In the genomic region with DNA sequence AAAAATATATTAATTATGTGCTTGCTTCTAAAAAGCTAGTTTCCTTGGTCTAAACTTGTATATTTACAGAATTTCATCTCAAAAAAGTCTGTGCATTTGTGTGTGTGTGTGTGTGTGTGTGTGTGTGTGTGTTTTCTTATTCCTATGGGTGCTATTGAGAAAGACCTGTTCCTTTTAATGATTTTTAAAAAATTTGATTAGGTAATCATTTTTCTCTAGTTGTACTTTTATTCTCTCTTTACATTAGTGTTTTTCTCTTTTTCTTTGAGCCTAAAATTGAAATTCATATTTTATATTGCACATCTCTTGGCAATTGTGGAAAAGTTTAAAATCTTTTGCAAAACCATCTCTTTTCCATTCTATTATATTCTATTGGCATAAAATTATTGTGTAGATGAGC, we compare ENCODE assay signal across 27 cellular contexts.
"Had no signal": no experiment of that assay in that cellular context is flagged by ENCODE, and none has a peak within 500 bp of the region (broad histone marks: within the 10 kb centered on the region; RNA-seq: fewer than 3 reads in every experiment).

No MANE protein-coding gene starts in this region.

- H3K27me3 ChIP-seq: stomach, suprapubic skin, testis, thyroid gland, tibial artery, tibial nerve, transverse colon, upper lobe of left lung, upper lobe of right lung, uterus, vagina had no signal

- FAIRE-seq: urothelium cell line had no signal

- H3K27ac ChIP-seq: stomach, suprapubic skin, testis, thoracic aorta, thyroid gland, tibial artery, tibial nerve, transverse colon, upper lobe of left lung, upper lobe of right lung, uterus, vagina had no signal

- ATAC-seq: stimulated activated effector memory CD8-positive, alpha-beta T cell treated with anti-CD3 and anti-CD28 coated beads, Interleukin-12 subunit alpha, Interleukin-12 subunit beta, amount 100 ng/mL, for 72 hours; stimulated activated memory B cell treated with anti-CD40 and anti-IgM and Interleukin-4, amounts not matched to agents 10 μg/mL and 1 μg/mL and 100 μg/mL, for 72 hours; stimulated activated naive B cell treated with anti-CD40 and anti-IgM and Interleukin-4, amounts not matched to agents 10 μg/mL and 1 μg/mL and 100 μg/mL, for 72 hours; stimulated activated naive CD8-positive, alpha-beta T cell treated with anti-CD3 and anti-CD28 coated beads, Interleukin-15, amount 100 ng/mL, for 72 hours; stimulated activated naive CD8-positive, alpha-beta T cell treated with anti-CD3 and anti-CD28 coated beads, Interleukin-15, Interleukin-2, amounts not matched to agents 100 U/mL and 50 U/mL, for 24 hours; upper lobe of right lung had no signal

- DNase-seq: stimulated activated CD4-positive, alpha-beta T cell treated with anti-CD3 and anti-CD28 coated beads, Interleukin-2, amount 100 ng/mL, for 48 hours; stimulated activated CD4-positive, alpha-beta T cell treated with anti-CD3 and anti-CD28 coated beads, Interleukin-4, amount 100 ng/mL, for 1 hour; stimulated activated CD4-positive, alpha-beta T cell treated with anti-CD3 and anti-CD28 coated beads, Interleukin-4, amount 100 ng/mL, for 24 hours; stimulated activated CD4-positive, alpha-beta T cell treated with anti-CD3 and anti-CD28 coated beads, Interleukin-4, amount 100 ng/mL, for 4 hours; stimulated activated CD8-positive, alpha-beta memory T cell treated with anti-CD3 and anti-CD28 coated beads, Interleukin-4, amount 100 ng/mL, for 48 hours; stimulated activated naive B cell treated with anti-CD40 and anti-IgM and Interleukin-4, amounts not matched to agents 10 μg/mL and 1 μg/mL and 100 μg/mL, for 72 hours; stimulated activated naive CD4-positive, alpha-beta T cell; stimulated activated naive CD4-positive, alpha-beta T cell treated with Interleukin-2 at 50 U/mL for 16 hours; stimulated activated naive CD8-positive, alpha-beta T cell treated with anti-CD3 and anti-CD28 coated beads, Interleukin-15, amount 100 ng/mL, for 72 hours; stimulated activated naive CD8-positive, alpha-beta T cell treated with anti-CD3 and anti-CD28 coated beads, Interleukin-15, Interleukin-2, amounts not matched to agents 100 U/mL and 50 U/mL, for 24 hours; stomach; substantia nigra; testis; thyroid gland; tibial artery; transverse colon; trophoblast cell; upper lobe of left lung; upper lobe of right lung; uterus had no signal

- H3K9me3 ChIP-seq: stomach, testis, thoracic aorta, thyroid gland, transverse colon, upper lobe of left lung, upper lobe of right lung, uterus, vagina had no signal

- H3K4me3 ChIP-seq: stomach, suprapubic skin, testis, thoracic aorta, thyroid gland, tibial artery, tibial nerve, transverse colon, upper lobe of left lung, upper lobe of right lung, uterus, vagina had no signal

- H3K36me3 ChIP-seq: stomach, suprapubic skin, thoracic aorta, thyroid gland, tibial artery, tibial nerve, transverse colon, upper lobe of left lung, upper lobe of right lung, uterus, vagina had no signal

- H3K4me1 ChIP-seq: stomach, suprapubic skin, testis, thyroid gland, tibial artery, tibial nerve, transverse colon, upper lobe of left lung, upper lobe of right lung, uterus, vagina had no signal
